8 cellular contexts compared by ENCODE assay signal in genomic region chr19:17125728-17126677, GRCh38. TPM values are rescaled to one million over a fixed set of nuclear protein-coding genes. Genes with fewer than 3 reads are reported as not detected.
DNase-seq lines count a peak whose midpoint lies in the region; ATAC-seq and TF ChIP-seq lines count a peak whose summit lies in the region.

No MANE protein-coding gene starts in this region.

- H3K9me3 ChIP-seq in GM23248 (ENCODE audit: low read depth) (no peaks in the 10 kb centered on the region), psoas muscle (peaks cover 4% of the 10 kb centered on the region), A673 (ENCODE audit: low read depth, low read length, poor library complexity, severe bottlenecking) (no peaks in the 10 kb centered on the region)

- no peak overlapping the region for H2AFZ ChIP-seq in GM23248

- peaks cover 97% of the 10 kb centered on the region for H3K79me2 ChIP-seq in GM23248 (ENCODE audit: insufficient read depth)

- H3K27me3 ChIP-seq in GM23248 (replicated peaks; ENCODE audit: insufficient read depth) (no peaks in the 10 kb centered on the region), psoas muscle (ENCODE audit: insufficient read depth in 3 of 3, low read length in 2 of 3) (no peaks in the 10 kb centered on the region), A673 (replicated peaks; ENCODE audit: insufficient read depth, low read depth, low read length, poor library complexity) (no peaks in the 10 kb centered on the region)

- H3K4me1 ChIP-seq in GM23248 (ENCODE audit: insufficient read depth) (peaks cover 23% of the 10 kb centered on the region), psoas muscle (no peaks in the 10 kb centered on the region), urinary bladder (ENCODE audit: insufficient read depth) (no peaks in the 10 kb centered on the region), A673 (ENCODE audit: insufficient read depth, low read length, poor library complexity, severe bottlenecking) (peaks cover 4% of the 10 kb centered on the region)

- H3K36me3 ChIP-seq in GM23248 (ENCODE audit: low read depth) (no peaks in the 10 kb centered on the region), psoas muscle (ENCODE audit: insufficient read depth in 1 of 2, low read depth in 1 of 2) (no peaks in the 10 kb centered on the region), urinary bladder (ENCODE audit: insufficient read depth) (no peaks in the 10 kb centered on the region), A673 (ENCODE audit: insufficient read depth, low read length, poor library complexity, severe bottlenecking) (no peaks in the 10 kb centered on the region)

- in situ Hi-C loops in GM23248 (cut with MboI) = no loop called here

- POLR2A ChIA-PET in A673 (lab: Charles Lee; ENCODE audit: low non-redundant PET) = interaction anchor here (0.5 kb wide), 1 partner anchor 142 kb away, joined by 16 read pairs; no protein-coding TSS in a partner anchor

- H3K27ac ChIP-seq in GM23248 = peak overlapping the region; percentile 72
- H3K27ac ChIP-seq in psoas muscle = peak overlapping the region; percentile 71
- H3K27ac ChIP-seq in urinary bladder (ENCODE audit: low read depth) = peak overlapping the region; percentile 61
- H3K27ac ChIP-seq in A673 (ENCODE audit: low read depth, low read length, poor library complexity, severe bottlenecking) = no peak overlapping the region

- 0 out of 2 replicates have a peak, but pooled peaks cover 12% of the 10 kb centered on the region for H3F3A ChIP-seq in GM23248 (ENCODE audit: insufficient read depth)

- H3K9me2 ChIP-seq in GM23248 (ENCODE audit: insufficient read depth) = no peaks in the 10 kb centered on the region

- H4K20me1 ChIP-seq in GM23248 (ENCODE audit: insufficient read depth) = no peaks in the 10 kb centered on the region

- peak overlapping the region; percentile 64 for H3K9ac ChIP-seq in GM23248

- BruUV-seq in A673 (replicated peaks; lab: Mats Ljungman, UMichigan) = no TSS peak

- CTCF ChIA-PET in A673 (lab: Charles Lee) = no interaction called here

- TF ChIP-seq CTCF in fibroblast of pulmonary artery (IDR thresholded peaks at IDR 0.05; ENCODE audit: low read length, missing control alignments) = no peak
- no peak for TF ChIP-seq CTCF in psoas muscle (IDR thresholded peaks at IDR 0.05)
- no peak for TF ChIP-seq CTCF in A673 (conservative IDR thresholded peaks at IDR 0.05; ENCODE audit: low read depth, low read length)

- WGBS in GM23248 (ENCODE audit: low coverage in 1 of 2, low lambda C conversion rate in 2 of 2, missing lambda C conversion rate in 2 of 2), 2 experiments = 57 to 58% methylated on average over 23 of the region's 23 CpGs
- 52 to 58% (median 56%) methylated on average over 23 of the region's 23 CpGs for WGBS in psoas muscle, 3 donors
- WGBS in urinary bladder = 55% methylated on average over 23 of the region's 23 CpGs

- H3K4me3 ChIP-seq in GM08714 (ENCODE audit: low read length) = peak overlapping the region; percentile 32; the same call in 1 of the 2 replicates
- H3K4me3 ChIP-seq in GM23248 = no peak overlapping the region
- no peak overlapping the region for H3K4me3 ChIP-seq in fibroblast of pulmonary artery (replicated peaks; ENCODE audit: low read depth, low read length)
- peak overlapping the region; percentile 15 for H3K4me3 ChIP-seq in psoas muscle
- H3K4me3 ChIP-seq in urinary bladder (ENCODE audit: low read depth, low read length) = no peak overlapping the region
- H3K4me3 ChIP-seq in A673 (ENCODE audit: low read depth, low read length, poor library complexity, severe bottlenecking) = no peak overlapping the region

- H3K4me2 ChIP-seq in GM23248 (ENCODE audit: unreplicated experiment) = no peak overlapping the region

- intact Hi-C loops in psoas muscle (cut with DNase I) = no loop called here
- intact Hi-C loops in A673 (cut with micrococcal nuclease; ENCODE audit: unreplicated experiment) = no loop called here

- peak; percentile 25 to 64 (median 45) for ATAC-seq in psoas muscle

- DNase-seq in GM23248 (peak; percentile 72), NCI-H524 treated with DMSO at 0.1 percent for 48 hours (lab: John Stamatoyannopoulos, UW) (peak; percentile 3), activated T-cell treated with anti-CD3 and anti-CD28 coated beads for 4 hours (peak; percentile 45), fibroblast of pulmonary artery (ENCODE audit: low read depth) (peak; percentile 46), psoas muscle (peak; percentile 66 to 71), A673 (ENCODE audit: low spot score) (no peak)

RNA-seq across cellular contexts. Expression of gene MYO9B, which starts 50.4 kb away (rescaled TPM):
- total RNA-seq in GM23248 (2014; rRNA removed; shearing (Covaris generic)) = 49.1 and 71.8 TPM in 2 replicates
- polyA plus RNA-seq in GM23248 (2016; fragmentation: Nextera tagmentation; extraction: Ambion mirVana) (18.6 and 20.1 TPM in 2 replicates), psoas muscle (10 to 100 TPM in 2 of 3 donors, 1 to 10 TPM in 1; 9.0 to 23.7 (median 18.9) TPM), urinary bladder (55.2 TPM)
- total RNA-seq in psoas muscle (10 to 100 TPM; 13.8 to 16.4 (median 14.5) TPM), urinary bladder (24.0 TPM), A673 (2021) (85.2 and 85.4 TPM in 2 replicates)

RNA-seq across cellular contexts. Expression of gene HAUS8, which starts 50.8 kb away (rescaled TPM):
- 1.0 and 3.4 TPM in 2 replicates for total RNA-seq in GM23248 (2014; rRNA removed; shearing (Covaris generic))
- polyA plus RNA-seq in GM23248 (2016; fragmentation: Nextera tagmentation; extraction: Ambion mirVana) (8.2 and 10.6 TPM in 2 replicates), psoas muscle (1 to 10 TPM; 4.2 to 5.7 (median 5.0) TPM), urinary bladder (6.0 TPM)
- total RNA-seq in psoas muscle (1 to 10 TPM; 1.8 to 5.9 (median 3.6) TPM), urinary bladder (2.3 TPM), A673 (2021) (66.4 and 68.1 TPM in 2 replicates)

Comparison
In these comparisons a context has a peak if more than half of its experiments do, and no peak if none do; other contexts are left out.
1. H3K4me3 ChIP-seq: peak in GM08714 (single experiment) and psoas muscle (single experiment); none in GM23248 (single experiment), fibroblast of pulmonary artery (single experiment), urinary bladder (single experiment) and A673 (single experiment).